Comparison of ENCODE assay signal across 22 cellular contexts in the genomic region with DNA sequence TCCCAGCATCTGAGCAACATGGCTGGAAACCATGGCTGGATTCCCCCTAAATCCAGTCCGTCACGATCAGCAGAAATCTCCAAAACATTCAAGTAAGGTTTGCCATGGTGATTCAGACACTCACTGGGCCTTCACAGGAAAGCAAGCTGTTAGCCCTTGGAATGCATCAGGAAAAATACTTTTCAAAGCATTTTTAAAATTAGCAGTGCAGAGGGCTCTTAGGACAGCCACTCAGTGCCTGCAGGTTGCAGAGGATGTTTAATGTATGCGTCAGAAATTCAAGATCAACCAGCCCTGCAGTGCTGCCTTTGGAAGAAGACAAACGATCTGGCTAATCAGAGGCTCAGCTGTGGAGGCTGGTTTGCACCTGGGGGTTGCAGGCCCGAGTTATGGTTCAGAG. TPM values are rescaled to one million over a fixed set of nuclear protein-coding genes. Genes with fewer than 3 reads are reported as not detected.
"Had no signal": no experiment of that assay in that cellular context is flagged by ENCODE, and none has a peak within 500 bp of the region (broad histone marks: within the 10 kb centered on the region; RNA-seq: fewer than 3 reads in every experiment).

No MANE protein-coding gene starts in this region.

- H3K4me1 ChIP-seq: neural progenitor cell, pancreas, right lobe of liver, testis, upper lobe of left lung had no signal

- H3K27ac Mint-ChIP-seq: activated CD4-positive, alpha-beta memory T cell treated with anti-CD3 and anti-CD28 coated beads for 36 hours; activated CD4-positive, alpha-beta T cell treated with anti-CD3 and anti-CD28 coated beads for 36 hours; activated CD8-positive, alpha-beta memory T cell treated with anti-CD3 and anti-CD28 coated beads, Interleukin-2, amount 10 ng/mL, durations not matched to agents 7 days and 5 days; activated naive CD8-positive, alpha-beta T cell treated with anti-CD3 and anti-CD28 coated beads, Interleukin-2, amount 10 ng/mL, durations not matched to agents 7 days and 5 days; activated T-helper 17 cell treated with anti-CD3 and anti-CD28 coated beads, Interleukin-2, amount 50 U/mL, for 72 hours; naive thymus-derived CD4-positive, alpha-beta T cell; neural progenitor cell; stimulated activated effector memory CD8-positive, alpha-beta T cell treated with anti-CD3 and anti-CD28 coated beads, Interleukin-12 subunit alpha, Interleukin-12 subunit beta, amount 100 ng/mL, for 72 hours had no signal

- DNase-seq: activated CD4-positive, alpha-beta memory T cell treated with anti-CD3 and anti-CD28 coated beads for 36 hours; activated CD4-positive, alpha-beta T cell treated with anti-CD3 and anti-CD28 coated beads for 36 hours; activated CD8-positive, alpha-beta memory T cell treated with anti-CD3 and anti-CD28 coated beads, Interleukin-2, amount 10 ng/mL, durations not matched to agents 7 days and 5 days; activated naive CD4-positive, alpha-beta T cell treated with Interleukin-2 at 50 U/mL for 16 hours; activated naive CD8-positive, alpha-beta T cell treated with anti-CD3 and anti-CD28 coated beads, Interleukin-2, amount 10 ng/mL, durations not matched to agents 7 days and 5 days; activated T-cell treated with anti-CD3 and anti-CD28 coated beads, Interleukin-2, amount 50 U/mL, for 1 hour; cerebellar nuclear complex; effector CD4-positive, alpha-beta T cell; kidney; left ventricle myocardium superior; naive thymus-derived CD4-positive, alpha-beta T cell; pancreas; right lobe of liver; stimulated activated CD4-positive, alpha-beta T cell treated with anti-CD3 and anti-CD28 coated beads, Interleukin-4, amount 100 ng/mL, for 24 hours; SW 1271; testis; upper lobe of left lung had no signal

- H3K4me3 Mint-ChIP-seq: activated CD4-positive, alpha-beta memory T cell treated with anti-CD3 and anti-CD28 coated beads for 36 hours; activated CD4-positive, alpha-beta T cell treated with anti-CD3 and anti-CD28 coated beads for 36 hours; activated CD8-positive, alpha-beta memory T cell treated with anti-CD3 and anti-CD28 coated beads, Interleukin-2, amount 10 ng/mL, durations not matched to agents 7 days and 5 days; activated naive CD8-positive, alpha-beta T cell treated with anti-CD3 and anti-CD28 coated beads, Interleukin-2, amount 10 ng/mL, durations not matched to agents 7 days and 5 days; activated T-helper 17 cell treated with anti-CD3 and anti-CD28 coated beads, Interleukin-2, amount 50 U/mL, for 72 hours; naive thymus-derived CD4-positive, alpha-beta T cell; neural progenitor cell; stimulated activated effector memory CD8-positive, alpha-beta T cell treated with anti-CD3 and anti-CD28 coated beads, Interleukin-12 subunit alpha, Interleukin-12 subunit beta, amount 100 ng/mL, for 72 hours had no signal

- H3K9me3 ChIP-seq: pancreas, right lobe of liver, testis, upper lobe of left lung had no signal

- H3K4me2 ChIP-seq: neural progenitor cell had no signal

- H3K27ac ChIP-seq: neural progenitor cell, pancreas, right lobe of liver, testis, upper lobe of left lung had no signal

- ATAC-seq: activated CD4-positive, alpha-beta T cell treated with anti-CD3 and anti-CD28 coated beads for 36 hours; activated CD8-positive, alpha-beta memory T cell treated with anti-CD3 and anti-CD28 coated beads, Interleukin-2, amount 10 ng/mL, durations not matched to agents 7 days and 5 days; activated T-helper 17 cell treated with anti-CD3 and anti-CD28 coated beads, Interleukin-2, amount 50 U/mL, for 72 hours; left ventricle myocardium superior; naive thymus-derived CD4-positive, alpha-beta T cell; pancreas; right lobe of liver; stimulated activated effector memory CD8-positive, alpha-beta T cell treated with anti-CD3 and anti-CD28 coated beads, Interleukin-12 subunit alpha, Interleukin-12 subunit beta, amount 100 ng/mL, for 72 hours had no signal

- H3K27me3 ChIP-seq: neural progenitor cell, right lobe of liver, testis, upper lobe of left lung had no signal

- H3K4me3 ChIP-seq: neural progenitor cell, pancreas, right lobe of liver, testis, upper lobe of left lung had no signal

- H2AFZ ChIP-seq: neural progenitor cell had no signal

- H3K4me1 Mint-ChIP-seq: activated CD4-positive, alpha-beta T cell treated with anti-CD3 and anti-CD28 coated beads for 36 hours; activated T-helper 17 cell treated with anti-CD3 and anti-CD28 coated beads, Interleukin-2, amount 50 U/mL, for 72 hours; stimulated activated effector memory CD8-positive, alpha-beta T cell treated with anti-CD3 and anti-CD28 coated beads, Interleukin-12 subunit alpha, Interleukin-12 subunit beta, amount 100 ng/mL, for 72 hours had no signal

- H3K9ac ChIP-seq: neural progenitor cell had no signal

- H3K36me3 ChIP-seq: neural progenitor cell, pancreas, right lobe of liver, upper lobe of left lung had no signal

- H3K27me3 Mint-ChIP-seq: activated naive CD8-positive, alpha-beta T cell treated with anti-CD3 and anti-CD28 coated beads, Interleukin-2, amount 10 ng/mL, durations not matched to agents 7 days and 5 days had no signal

- H3K36me3 Mint-ChIP-seq: activated CD4-positive, alpha-beta memory T cell treated with anti-CD3 and anti-CD28 coated beads for 36 hours; activated CD8-positive, alpha-beta memory T cell treated with anti-CD3 and anti-CD28 coated beads, Interleukin-2, amount 10 ng/mL, durations not matched to agents 7 days and 5 days; activated naive CD8-positive, alpha-beta T cell treated with anti-CD3 and anti-CD28 coated beads, Interleukin-2, amount 10 ng/mL, durations not matched to agents 7 days and 5 days; naive thymus-derived CD4-positive, alpha-beta T cell; neural progenitor cell; stimulated activated effector memory CD8-positive, alpha-beta T cell treated with anti-CD3 and anti-CD28 coated beads, Interleukin-12 subunit alpha, Interleukin-12 subunit beta, amount 100 ng/mL, for 72 hours had no signal

- H3K9me3 Mint-ChIP-seq: activated CD4-positive, alpha-beta memory T cell treated with anti-CD3 and anti-CD28 coated beads for 36 hours; activated naive CD8-positive, alpha-beta T cell treated with anti-CD3 and anti-CD28 coated beads, Interleukin-2, amount 10 ng/mL, durations not matched to agents 7 days and 5 days; activated T-helper 17 cell treated with anti-CD3 and anti-CD28 coated beads, Interleukin-2, amount 50 U/mL, for 72 hours; naive thymus-derived CD4-positive, alpha-beta T cell; neural progenitor cell; stimulated activated effector memory CD8-positive, alpha-beta T cell treated with anti-CD3 and anti-CD28 coated beads, Interleukin-12 subunit alpha, Interleukin-12 subunit beta, amount 100 ng/mL, for 72 hours had no signal

- FAIRE-seq: frontal cortex, kidney, pancreas had no signal

RNA-seq across cellular contexts. Expression of gene FOXL1, which starts 50.3 kb away (rescaled TPM):
- total RNA-seq: activated CD4-positive, alpha-beta memory T cell treated with anti-CD3 and anti-CD28 coated beads for 36 hours; activated CD4-positive, alpha-beta T cell treated with anti-CD3 and anti-CD28 coated beads for 36 hours; activated CD8-positive, alpha-beta memory T cell treated with anti-CD3 and anti-CD28 coated beads, Interleukin-2, amount 10 ng/mL, durations not matched to agents 7 days and 5 days; activated naive CD8-positive, alpha-beta T cell treated with anti-CD3 and anti-CD28 coated beads, Interleukin-2, amount 10 ng/mL, durations not matched to agents 7 days and 5 days; activated T-helper 17 cell treated with anti-CD3 and anti-CD28 coated beads, Interleukin-2, amount 50 U/mL, for 72 hours; naive thymus-derived CD4-positive, alpha-beta T cell; T-helper 2 cell treated with Interferon-gamma antibody and Interleukin-4, amounts not matched to agents 100 ng/mL and 5 ng/mL, for 36 hours had no signal
- polyA plus RNA-seq: naive thymus-derived CD4-positive, alpha-beta T cell had no signal
